ENCODE assay signal across 17 cellular contexts in genomic region chr11:76916712-76917111, GRCh38. TPM values are rescaled to one million over a fixed set of nuclear protein-coding genes. Genes with fewer than 3 reads are reported as not detected.
DNase-seq lines count a peak whose midpoint lies in the region; ATAC-seq, FAIRE-seq and TF ChIP-seq lines count a peak whose summit lies in the region.
"Had no signal": no experiment of that assay in that cellular context is flagged by ENCODE, and none has a peak within 500 bp of the region (broad histone marks: within the 10 kb centered on the region; RNA-seq: fewer than 3 reads in every experiment).

No MANE protein-coding gene starts in this region.

- H3K4me1 ChIP-seq in A549 (peaks cover 14% of the 10 kb centered on the region; the same call in 2 of the 3 replicates), HepG2 (ENCODE audit: insufficient read depth, low read length) (peaks cover 13% of the 10 kb centered on the region), SK-N-SH (ENCODE audit: control insufficient read depth in 1 of 2, insufficient read depth in 2 of 2, low read depth in 1 of 2, low read length in 1 of 2) (peaks cover 3 to 9% of the 10 kb centered on the region in 2 experiments; a peak in 2 of 4 replicates)

- H3K9me3 Mint-ChIP-seq in nephron progenitor cell, result no peaks in the 10 kb centered on the region

- CTCF ChIA-PET in A549 (lab: Yijun Ruan, JAX) (interaction anchor here (3.9 to 7.3 kb wide), 4 partner anchors 107 to 194 kb away, joined by 27 to 121 read pairs (median 114); no protein-coding TSS in a partner anchor), HepG2 (lab: Yijun Ruan, JAX; ENCODE audit: low intra/inter-chr PET ratio, low total read pairs) (no interaction called here), SK-N-SH (lab: Yijun Ruan, JAX) (interaction anchor here (0.9 to 6.9 kb wide), 6 partner anchors 26 to 182 kb away, joined by 3 to 216 read pairs (median 72); no protein-coding TSS in a partner anchor)

- no TSS peak for BruUV-seq in HepG2 (replicated peaks; lab: Mats Ljungman, UMichigan)

- 66% methylated on average over 1 of the region's 1 CpG for WGBS in A549 (ENCODE audit: missing lambda C conversion rate)
- WGBS in HepG2 (ENCODE audit: low lambda C conversion rate), result 0% methylated on average over 1 of the region's 1 CpG
- 95% methylated on average over 1 of the region's 1 CpG for WGBS in SK-N-SH (ENCODE audit: low lambda C conversion rate)

- no peaks in the 10 kb centered on the region for H3F3A ChIP-seq in SK-N-SH (replicated peaks; ENCODE audit: insufficient read depth)

- H3K4me3 ChIP-seq in A549 (no peak overlapping the region), HepG2 (replicated peaks in 1 of 3; ENCODE audit: insufficient read depth in 1 of 3, low read depth in 2 of 3, low read length in 3 of 3) (no peak overlapping the region), SK-N-SH (ENCODE audit: low read depth in 2 of 2, low read length in 1 of 2) (no peak overlapping the region)
- H3K4me3 ChIP-seq: BLaER1 treated with 17β-estradiol and CSF1 and Interleukin-3, amounts not matched to agents 10 nM and 100 nM; GM23248 had no signal

- H4K20me1 ChIP-seq in HepG2 (ENCODE audit: insufficient read depth, low read length) (no peaks in the 10 kb centered on the region; the same call in 1 of the 2 replicates), SK-N-SH (ENCODE audit: insufficient read depth) (no peaks in the 10 kb centered on the region; the same call in 1 of the 2 replicates)

- ATAC-seq in A549, result no peak
- ATAC-seq in HepG2, result peak; percentile 89

- H3K79me2 ChIP-seq in HepG2 (ENCODE audit: insufficient read depth, low read length) (no peaks in the 10 kb centered on the region), SK-N-SH (ENCODE audit: insufficient read depth) (no peaks in the 10 kb centered on the region)

- H3K27ac Mint-ChIP-seq in nephron progenitor cell, result no peak overlapping the region
- H3K27ac Mint-ChIP-seq: CD4-positive, CD25-positive, alpha-beta regulatory T cell had no signal

- DNase-seq in A549 (ENCODE audit: low read depth in 1 of 2, low spot score in 1 of 2) (no peak), HuH-7 (ENCODE audit: low spot score) (peak; percentile 31), HepG2 (ENCODE audit: low spot score) (peak; percentile 63), SK-N-SH (no peak), medulla oblongata (ENCODE audit: extremely low spot score) (no peak), nephron progenitor cell (no peak), NCI-H510A (lab: John Stamatoyannopoulos, UW) (no peak)
- DNase-seq: 8988T; ACHN; Calu3; CD4-positive, CD25-positive, alpha-beta regulatory T cell; DMS 273 treated with DMSO at 0.1 percent for 48 hours; GM23248; H7 had no signal

- POLR2A ChIA-PET in A549 (lab: Yijun Ruan, JAX) (no interaction called here), HepG2 (lab: Yijun Ruan, JAX) (no interaction called here), SK-N-SH (lab: Yijun Ruan, JAX) (no interaction called here)

- TF ChIP-seq CTCF in A549 (IDR thresholded peaks at IDR 0.05), result no peak
- TF ChIP-seq CTCF in VCaP (conservative IDR thresholded peaks at IDR 0.05), result no peak
- no peak for TF ChIP-seq CTCF in HepG2 (CRISPR knock-in tag; IDR thresholded peaks at IDR 0.05)
- no peak for TF ChIP-seq CTCF in SK-N-SH (IDR thresholded peaks at IDR 0.05)
- TF ChIP-seq CTCF in nephron progenitor cell (IDR thresholded peaks at IDR 0.05), result no peak

- H3K27ac ChIP-seq in A549, result no peak overlapping the region
- H3K27ac ChIP-seq in VCaP, result peak overlapping the region; percentile 80
- H3K27ac ChIP-seq in HepG2 (ENCODE audit: extremely low read length, insufficient read depth, low read length), result no peak overlapping the region
- H3K27ac ChIP-seq in SK-N-SH (ENCODE audit: low read depth in 2 of 2, low read length in 1 of 2), result no peak overlapping the region
- H3K27ac ChIP-seq: BLaER1 treated with 17β-estradiol and CSF1 and Interleukin-3, amounts not matched to agents 10 nM and 100 nM; GM23248 had no signal

- H3K4me3 Mint-ChIP-seq in nephron progenitor cell, result no peak overlapping the region
- H3K4me3 Mint-ChIP-seq: CD4-positive, CD25-positive, alpha-beta regulatory T cell had no signal

- TF ChIP-seq RAD21 in A549 (conservative IDR thresholded peaks at IDR 0.05 in 1 of 2, IDR thresholded peaks at IDR 0.05 in 1 of 2) (no peak), HepG2 (CRISPR knock-in tag; IDR thresholded peaks at IDR 0.05) (no peak), SK-N-SH (IDR thresholded peaks at IDR 0.05; ENCODE audit: low read length) (no peak)

- no peaks in the 10 kb centered on the region for H3K27me3 ChIP-seq in HepG2 (ENCODE audit: control insufficient read depth in 1 of 2, insufficient read depth in 2 of 2, low read length in 2 of 2)
- H3K27me3 ChIP-seq in SK-N-SH (ENCODE audit: insufficient read depth), result no peaks in the 10 kb centered on the region
- H3K27me3 ChIP-seq: BLaER1 treated with 17β-estradiol and CSF1 and Interleukin-3, amounts not matched to agents 10 nM and 100 nM had no signal

- no peak overlapping the region for H3K4me2 ChIP-seq in A549
- H3K4me2 ChIP-seq in HepG2 (ENCODE audit: low read depth, low read length), result no peak overlapping the region
- no peak overlapping the region for H3K4me2 ChIP-seq in SK-N-SH
- H3K4me2 ChIP-seq: BLaER1 treated with 17β-estradiol and CSF1 and Interleukin-3, amounts not matched to agents 10 nM and 100 nM had no signal

- FAIRE-seq in A549 (lab: Jason Lieb, UNC) (peak; percentile 7), HepG2 (lab: Jason Lieb, UNC) (peak; percentile 47)
- FAIRE-seq: GM18507 had no signal

- no peaks in the 10 kb centered on the region for H3K36me3 ChIP-seq in HepG2 (replicated peaks in 1 of 2; ENCODE audit: control insufficient read depth in 1 of 2, insufficient read depth in 2 of 2, low read length in 2 of 2)
- peaks cover 0 to under 1% of the 10 kb centered on the region in 2 experiments for H3K36me3 ChIP-seq in SK-N-SH (replicated peaks in 1 of 2; ENCODE audit: control insufficient read depth in 1 of 2, insufficient read depth in 2 of 2, low read length in 1 of 2)
- H3K36me3 ChIP-seq: BLaER1 treated with 17β-estradiol and CSF1 and Interleukin-3, amounts not matched to agents 10 nM and 100 nM had no signal

- no peak for TF ChIP-seq POLR2A in A549 (IDR thresholded peaks at IDR 0.05; ENCODE audit: low read length)
- TF ChIP-seq POLR2A in HepG2 (IDR thresholded peaks at IDR 0.05; ENCODE audit: insufficient read depth in 1 of 2, low read depth in 2 of 2, low read length in 2 of 2), result no peak

- H3K9me3 ChIP-seq in A549, result no peaks in the 10 kb centered on the region
- no peaks in the 10 kb centered on the region for H3K9me3 ChIP-seq in HepG2 (ENCODE audit: low read length)
- H3K9me3 ChIP-seq in SK-N-SH, result no peaks in the 10 kb centered on the region
- H3K9me3 ChIP-seq: BLaER1 treated with 17β-estradiol and CSF1 and Interleukin-3, amounts not matched to agents 10 nM and 100 nM had no signal

- H3K27me3 Mint-ChIP-seq in nephron progenitor cell (ENCODE audit: low read depth, poor library complexity), result no peaks in the 10 kb centered on the region
- H3K27me3 Mint-ChIP-seq: CD4-positive, CD25-positive, alpha-beta regulatory T cell had no signal

- in situ Hi-C loops in HepG2 (cut with HindIII; ENCODE audit: extremely low pct_ligation_motif_present, low pct_unique_long_range_greater_than_20kb), result loop anchor here (5.0 to 25.0 kb wide), 4 partner anchors 109 to 179 kb away; partner anchors contain the start of gene B3GNT6

- no peaks in the 10 kb centered on the region for H3K36me3 Mint-ChIP-seq in nephron progenitor cell (ENCODE audit: low read depth)
- H3K36me3 Mint-ChIP-seq: CD4-positive, CD25-positive, alpha-beta regulatory T cell had no signal

- H3K9me2 ChIP-seq in SK-N-SH, result no peaks in the 10 kb centered on the region

- H2AFZ ChIP-seq in HepG2 (ENCODE audit: low read length) (no peak overlapping the region), SK-N-SH (ENCODE audit: low read depth) (no peak overlapping the region)
- H2AFZ ChIP-seq: GM23248 had no signal

- peaks cover 7% of the 10 kb centered on the region for H3K4me1 Mint-ChIP-seq in nephron progenitor cell

- intact Hi-C loops in HepG2 (cut with micrococcal nuclease; ENCODE audit: unreplicated experiment), result loop anchor here (2.0 to 5.0 kb wide), 2 partner anchors 56 to 194 kb away; partner anchors contain the start of gene ACER3

- no peak for TF ChIP-seq EP300 in A549 (IDR thresholded peaks at IDR 0.05)
- TF ChIP-seq EP300 in HepG2 (IDR thresholded peaks at IDR 0.05; ENCODE audit: low read depth in 2 of 2, low read length in 2 of 2), result peak in 1 of 2 experiments; percentile 53; a peak in 1 of 4 replicates
- TF ChIP-seq EP300 in HepG2 (CRISPR knock-in tag; IDR thresholded peaks at IDR 0.05; ENCODE audit: borderline replicate concordance), result no peak
- no peak for TF ChIP-seq EP300 in SK-N-SH (IDR thresholded peaks at IDR 0.05; ENCODE audit: borderline replicate concordance in 1 of 2, low read depth in 1 of 2, low read length in 1 of 2)

- no peak overlapping the region for H3K9ac ChIP-seq in HepG2 (ENCODE audit: insufficient read depth, low read depth, low read length)
- H3K9ac ChIP-seq in SK-N-SH, result no peak overlapping the region
- H3K9ac ChIP-seq: BLaER1 treated with 17β-estradiol and CSF1 and Interleukin-3, amounts not matched to agents 10 nM and 100 nM; GM23248 had no signal

RNA-seq across cellular contexts. Expression of gene ACER3, which starts 56.0 kb away (rescaled TPM):
- polyA plus RNA-seq in A549 (2011; rRNA removed) (43.3 and 46.6 TPM in 2 replicates), A549 (2017; fragmentation: RNase III; extraction: RNeasy Plus Mini Kit Qiagen cat#74134 plus additional on column Dnase treatment) (14.8 to 17.7 TPM (median 16.0 TPM) in 3 replicates), HepG2 (2011; rRNA removed) (4.4 and 6.0 TPM in 2 replicates), SK-N-SH (2012; rRNA removed) (5.4 and 6.3 TPM in 2 replicates)
- 12.2 and 12.7 TPM in 2 replicates for polyA plus RNA-seq in A549 (2012; cell fraction: cytosol; rRNA removed)
- polyA plus RNA-seq in A549 (2012; cell fraction: nucleus; rRNA removed), result 7.8 and 8.3 TPM in 2 replicates
- 22.8 and 30.6 TPM in 2 replicates for polyA minus RNA-seq in A549 (2011; rRNA and poly(A)+ RNA removed)
- 8.4 and 9.8 TPM in 2 replicates for total RNA-seq in HepG2 (2016; rRNA removed; fragmentation: Illumina TruSeq; extraction: Trizol)
- 3.3 and 3.8 TPM in 2 replicates for total RNA-seq in HepG2 (2016; cell fraction: cytosol; rRNA removed; fragmentation: Illumina TruSeq; extraction: Trizol; ENCODE audit: low read depth)
- 9.1 and 9.4 TPM in 2 replicates for total RNA-seq in HepG2 (2016; cell fraction: insoluble cytoplasmic fraction; rRNA removed; fragmentation: Illumina TruSeq; extraction: Trizol)
- 5.6 and 6.6 TPM in 2 replicates for total RNA-seq in HepG2 (2016; cell fraction: membrane; rRNA removed; fragmentation: Illumina TruSeq; extraction: Trizol)
- 8.7 and 11.8 TPM in 2 replicates for total RNA-seq in HepG2 (2016; cell fraction: nucleus; rRNA removed; fragmentation: Illumina TruSeq; extraction: Trizol)
- polyA plus RNA-seq in HepG2 (2011; cell fraction: cytosol; rRNA removed), result 2.6 TPM in 2 replicates
- polyA plus RNA-seq in HepG2 (2011; cell fraction: nucleus; rRNA removed), result 1.9 and 2.0 TPM in 2 replicates
- 2.1 and 3.9 TPM in 2 replicates for polyA plus RNA-seq in HepG2 (2012)
- polyA plus RNA-seq in HepG2 (2016; cell fraction: cytosol; fragmentation: Illumina TruSeq; extraction: Trizol; ENCODE audit: low read depth), result 5.3 and 6.1 TPM in 2 replicates
- 6.5 and 10.2 TPM in 2 replicates for polyA plus RNA-seq in HepG2 (2016; cell fraction: insoluble cytoplasmic fraction; fragmentation: Illumina TruSeq; extraction: Trizol; ENCODE audit: low read depth)
- 4.7 and 6.8 TPM in 2 replicates for polyA plus RNA-seq in HepG2 (2016; cell fraction: membrane; fragmentation: Illumina TruSeq; extraction: Trizol; ENCODE audit: low read depth)
- polyA plus RNA-seq in HepG2 (2016; cell fraction: nucleus; fragmentation: Illumina TruSeq; extraction: Trizol; ENCODE audit: insufficient read depth, low read depth), result 13.1 and 14.2 TPM in 2 replicates
- 5.0 and 23.4 TPM in 2 replicates for polyA minus RNA-seq in HepG2 (2011; rRNA and poly(A)+ RNA removed; ENCODE audit: low replicate concordance)
- polyA minus RNA-seq in HepG2 (2011; cell fraction: cytosol; rRNA and poly(A)+ RNA removed), result 4.7 and 6.3 TPM in 2 replicates
- polyA minus RNA-seq in HepG2 (2011; cell fraction: nucleus; rRNA and poly(A)+ RNA removed), result 6.8 and 8.0 TPM in 2 replicates
- 7.5 and 8.1 TPM in 2 replicates for polyA plus RNA-seq in SK-N-SH (2012; cell fraction: cytosol; rRNA removed)
- polyA plus RNA-seq in SK-N-SH (2012; cell fraction: nucleus; rRNA removed), result 3.5 and 6.4 TPM in 2 replicates

Comparison
In these comparisons a context has a peak if more than half of its experiments do, and no peak if none do; other contexts are left out.
1. DNase-seq: peak in HuH-7 (single experiment) and HepG2 (single experiment); none in A549 (0 of 2), SK-N-SH (single experiment), medulla oblongata (single experiment), nephron progenitor cell (single experiment) and NCI-H510A (single experiment).
2. Of the 38 proteins assayed by ChIP-seq in both HepG2 and A549: peak only in HepG2: HDAC2; only in A549: none; in both: none; in neither: 36; mixed calls (peak in some experiments, not most) for 1.